ENCODE assay signal across 14 cellular contexts in the genomic region with DNA sequence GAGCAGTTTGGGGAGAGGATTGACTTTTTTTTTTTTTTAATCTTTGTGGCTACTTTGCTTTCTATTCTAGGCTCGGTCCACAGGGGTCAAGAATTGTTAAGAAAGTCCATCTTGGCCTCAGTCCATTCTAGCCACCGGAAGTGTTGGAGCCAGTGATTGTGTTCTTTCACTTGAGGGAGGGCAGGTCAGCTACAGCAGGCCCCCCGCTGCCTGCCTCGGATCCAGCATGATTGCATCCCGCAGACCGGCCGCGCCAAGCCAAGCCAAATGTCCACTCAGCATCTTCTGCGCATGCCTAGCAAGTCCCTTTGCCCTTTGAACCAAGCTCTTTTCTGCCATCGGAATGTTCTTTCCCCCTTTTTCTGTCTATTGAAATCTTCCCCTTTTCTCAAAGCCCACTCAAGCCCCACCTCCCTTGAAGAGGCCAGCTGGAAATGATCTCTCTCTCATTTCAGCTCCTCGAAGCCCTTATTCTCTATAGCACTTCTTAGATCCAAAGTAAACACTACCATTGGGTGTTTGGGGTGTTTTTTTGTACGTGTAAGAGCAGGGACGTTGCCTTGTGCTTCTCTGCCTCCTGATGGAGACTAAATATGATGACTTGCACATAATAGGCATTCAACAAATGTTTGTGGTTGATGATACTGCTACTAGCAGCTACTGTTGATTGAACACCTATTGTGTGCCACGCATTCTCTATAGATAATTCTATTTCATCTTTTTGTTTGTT.
DNase-seq lines count a peak whose midpoint lies in the region; ATAC-seq and TF ChIP-seq lines count a peak whose summit lies in the region.
"Had no signal": no experiment of that assay in that cellular context is flagged by ENCODE, and none has a peak within 500 bp of the region (broad histone marks: within the 10 kb centered on the region; RNA-seq: fewer than 3 reads in every experiment).

No MANE protein-coding gene starts in this region.

- peak overlapping the region; percentile 70 for H3K4me2 ChIP-seq in Loucy (ENCODE audit: low read depth, low read length, poor library complexity, severe bottlenecking)

- H3F3A ChIP-seq in Loucy (ENCODE audit: low read depth), result no peaks in the 10 kb centered on the region

- DNase-seq in AG20443 (ENCODE audit: low spot score) (peak; percentile 35), cerebellar cortex (ENCODE audit: low spot score) (peak; percentile 24), lung microvascular endothelial cell (ENCODE audit: low read depth in 2 of 2) (peak; percentile 39 to 56), NCI-H774 (lab: John Stamatoyannopoulos, UW) (no peak), NCI-H526 (lab: John Stamatoyannopoulos, UW) (no peak)
- DNase-seq: activated CD8-positive, alpha-beta memory T cell treated with anti-CD3 and anti-CD28 coated beads, Interleukin-2, amount 10 ng/mL, durations not matched to agents 7 days and 5 days; Caco-2; NCI-H446; stimulated activated CD4-positive, alpha-beta T cell treated with anti-CD3 and anti-CD28 coated beads, Interleukin-4, amount 100 ng/mL, for 1 hour had no signal

- H3K27me3 ChIP-seq in Loucy (ENCODE audit: insufficient read depth, low read length, poor library complexity, severe bottlenecking), result no peaks in the 10 kb centered on the region

- H3K9ac ChIP-seq in Loucy (ENCODE audit: low read depth, low read length, poor library complexity, severe bottlenecking), result peak overlapping the region; percentile 36

- no peak for ATAC-seq in HG03439 (IDR thresholded peaks at IDR 0.05; ENCODE audit: unreplicated experiment)
- ATAC-seq in GM21381 (IDR thresholded peaks at IDR 0.05; ENCODE audit: unreplicated experiment), result no peak

- peaks cover 13% of the 10 kb centered on the region for H3K4me1 ChIP-seq in Loucy (ENCODE audit: insufficient read depth, low read length, poor library complexity, severe bottlenecking)
- H3K4me1 ChIP-seq: breast epithelium, Caco-2 had no signal

- no peaks in the 10 kb centered on the region for H4K20me1 ChIP-seq in Loucy (ENCODE audit: insufficient read depth, low read length, poor library complexity, severe bottlenecking)

- H3K36me3 ChIP-seq in Loucy (ENCODE audit: insufficient read depth, low read length), result no peaks in the 10 kb centered on the region
- H3K36me3 ChIP-seq: breast epithelium, heart left ventricle had no signal

- H3K79me2 ChIP-seq in Loucy (ENCODE audit: insufficient read depth, low read length), result no peaks in the 10 kb centered on the region

- no peaks in the 10 kb centered on the region for H3K9me2 ChIP-seq in Loucy (replicated peaks; ENCODE audit: low read depth, low read length)

- no peaks in the 10 kb centered on the region for H3K9me3 ChIP-seq in Loucy (ENCODE audit: insufficient read depth, low read depth, low read length)
- H3K9me3 ChIP-seq: breast epithelium, Caco-2, heart left ventricle had no signal

- H3K4me3 ChIP-seq in Loucy (ENCODE audit: low read length, poor library complexity, severe bottlenecking), result peak overlapping the region; percentile 48

- no peak for TF ChIP-seq CTCF in Loucy (conservative IDR thresholded peaks at IDR 0.05; ENCODE audit: low read length)

- 0 out of 2 replicates have a peak overlapping the region, but pooled peaks have one; percentile 43 for H2AFZ ChIP-seq in Loucy (ENCODE audit: low read length)

Comparison
In these comparisons a context has a peak if more than half of its experiments do, and no peak if none do; other contexts are left out.
1. DNase-seq: peak in AG20443 (single experiment), cerebellar cortex (single experiment) and lung microvascular endothelial cell (2 of 2); none in NCI-H774 (single experiment) and NCI-H526 (0 of 2).